Comparison of ENCODE assay signal across 19 cellular contexts in the genomic region with DNA sequence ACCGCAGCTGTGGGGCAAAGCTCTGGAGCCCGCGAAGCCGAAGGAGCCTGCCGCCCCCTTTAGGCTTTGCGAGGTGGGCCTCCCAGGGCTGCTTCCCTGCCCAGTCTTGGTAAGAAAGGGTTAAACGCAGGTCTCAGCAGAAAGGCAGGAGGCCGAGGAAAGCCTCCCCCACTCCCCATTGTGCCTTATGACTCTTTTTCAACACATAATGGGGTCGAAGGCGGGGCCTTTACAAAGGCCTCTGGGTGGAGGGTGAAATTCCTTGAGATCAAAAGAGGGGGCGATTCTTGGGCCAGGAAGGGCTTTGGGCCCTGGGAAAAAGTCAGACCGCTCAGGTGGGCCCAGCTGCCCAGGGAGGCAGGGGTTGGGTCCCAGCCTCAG. TPM values are rescaled to one million over a fixed set of nuclear protein-coding genes. Genes with fewer than 3 reads are reported as not detected.
DNase-seq lines count a peak whose midpoint lies in the region; ATAC-seq and TF ChIP-seq lines count a peak whose summit lies in the region.
"Had no signal": no experiment of that assay in that cellular context is flagged by ENCODE, and none has a peak within 500 bp of the region (broad histone marks: within the 10 kb centered on the region; RNA-seq: fewer than 3 reads in every experiment).

No MANE protein-coding gene starts in this region.

- H3K4me1 Mint-ChIP-seq in nephron, result peaks cover 12% of the 10 kb centered on the region
- H3K4me1 Mint-ChIP-seq in activated T-cell treated with anti-CD3 and anti-CD28 coated beads, Interleukin-2, amount 50 U/mL, for 72 hours (ENCODE audit: low read depth), result peaks cover 6% of the 10 kb centered on the region

- intact Hi-C loops in heart right ventricle (cut with DNase I), result loop anchor here in 6 of 10 donors (5.0 to 10.0 kb wide), 5 partner anchors 62 to 147 kb away; no protein-coding TSS in a partner anchor
- intact Hi-C loops in Right ventricle myocardium inferior (cut with DNase I), result loop anchor here (2.0 to 5.0 kb wide), 2 partner anchors 27 to 147 kb away; no protein-coding TSS in a partner anchor

- no peak for DNase-seq in heart right ventricle
- no peak for DNase-seq in Right ventricle myocardium inferior (ENCODE audit: missing footprints)
- DNase-seq in SHP77 (lab: John Stamatoyannopoulos, UW), result no peak
- DNase-seq in AG08395 (ENCODE audit: low spot score), result no peak
- no peak for DNase-seq in NCI-H1105 treated with DMSO at 0.1 percent for 48 hours (lab: John Stamatoyannopoulos, UW)
- no peak for DNase-seq in activated T-cell treated with anti-CD3 and anti-CD28 coated beads, Interleukin-2, amount 50 U/mL, for 72 hours
- DNase-seq: activated CD4-positive, alpha-beta T cell treated with anti-CD3 and anti-CD28 coated beads for 48 hours; activated T-cell treated with anti-CD3 and anti-CD28 coated beads, Interleukin-2, amount 50 U/mL, for 24 hours; amniotic stem cell; esophagus squamous epithelium; hypothalamus; NCI-H187; NCI-H526 treated with DMSO at 0.1 percent for 48 hours had no signal

- peak overlapping the region in 9 of 10 donors; percentile 29 to 60 (median 52) for H3K4me3 ChIP-seq in heart right ventricle
- peak overlapping the region; percentile 70 for H3K4me3 ChIP-seq in iPS-11a (ENCODE audit: low read depth, low read length)

- WGBS in heart right ventricle, 2 donors, result 58 to 62% methylated on average over 12 of the region's 12 CpGs

- H3K27ac ChIP-seq in heart right ventricle, result peak overlapping the region in 6 of 10 donors; percentile 14 to 70 (median 58)
- H3K27ac ChIP-seq: coronary artery, esophagus squamous epithelium, skin epidermis had no signal

- peaks cover 10 to 43% (median 23%) of the 10 kb centered on the region in 9 donors for H3K4me1 ChIP-seq in heart right ventricle

- H3K27ac Mint-ChIP-seq in nephron, result peak overlapping the region in 2 of 3 experiments; percentile 23 to 37
- no peak overlapping the region for H3K27ac Mint-ChIP-seq in activated T-cell treated with anti-CD3 and anti-CD28 coated beads, Interleukin-2, amount 50 U/mL, for 72 hours
- H3K27ac Mint-ChIP-seq: activated T-cell treated with anti-CD3 and anti-CD28 coated beads, Interleukin-2, amount 50 U/mL, for 24 hours had no signal

- ATAC-seq in heart right ventricle (peak in 1 of 8 donors; percentile 9), Right ventricle myocardium inferior (no peak)
- no peak for ATAC-seq in activated T-cell treated with anti-CD3 and anti-CD28 coated beads, Interleukin-2, amount 50 U/mL, for 72 hours (replicated peaks in 1 of 2)

- H3K36me3 Mint-ChIP-seq in nephron (ENCODE audit: low read depth), result no peaks in the 10 kb centered on the region
- peaks cover 0 to 2% of the 10 kb centered on the region in 2 donors for H3K36me3 Mint-ChIP-seq in activated T-cell treated with anti-CD3 and anti-CD28 coated beads, Interleukin-2, amount 50 U/mL, for 72 hours (ENCODE audit: insufficient read depth in 2 of 2)

- H3K27me3 Mint-ChIP-seq in nephron (ENCODE audit: low read depth), result peaks cover 60% of the 10 kb centered on the region
- peaks cover 54% of the 10 kb centered on the region for H3K27me3 Mint-ChIP-seq in activated T-cell treated with anti-CD3 and anti-CD28 coated beads, Interleukin-2, amount 50 U/mL, for 72 hours (ENCODE audit: low read depth)

- TF ChIP-seq CTCF in heart right ventricle (IDR thresholded peaks at IDR 0.05) (no peak), nephron (IDR thresholded peaks at IDR 0.05; ENCODE audit: unreplicated experiment in 3 of 3) (no peak)

- H3K9me3 Mint-ChIP-seq in nephron, result no peaks in the 10 kb centered on the region
- H3K9me3 Mint-ChIP-seq in activated T-cell treated with anti-CD3 and anti-CD28 coated beads, Interleukin-2, amount 50 U/mL, for 72 hours, result no peaks in the 10 kb centered on the region
- H3K9me3 Mint-ChIP-seq: activated T-cell treated with anti-CD3 and anti-CD28 coated beads, Interleukin-2, amount 50 U/mL, for 24 hours had no signal

- H3K4me3 Mint-ChIP-seq in nephron, result peak overlapping the region; percentile 48 to 70 (median 51)
- H3K4me3 Mint-ChIP-seq in activated T-cell treated with anti-CD3 and anti-CD28 coated beads, Interleukin-2, amount 50 U/mL, for 72 hours, result no peak overlapping the region
- H3K4me3 Mint-ChIP-seq: activated T-cell treated with anti-CD3 and anti-CD28 coated beads, Interleukin-2, amount 50 U/mL, for 24 hours had no signal

- H3K36me3 ChIP-seq in heart right ventricle, result no peaks in the 10 kb centered on the region
- H3K36me3 ChIP-seq: esophagus squamous epithelium had no signal

- H3K27me3 ChIP-seq in heart right ventricle, result peaks cover 0 to 49% (median 20%) of the 10 kb centered on the region in 7 donors

- H3K9me3 ChIP-seq in heart right ventricle, result no peaks in the 10 kb centered on the region
- H3K9me3 ChIP-seq: esophagus squamous epithelium had no signal

RNA-seq across cellular contexts. Expression of a gene that starts 0.9 kb away (rescaled TPM):
- 10 to 100 TPM in 5 of 10 donors, 1 to 10 TPM in 5; 7.1 to 19.2 (median 9.3) TPM for total RNA-seq in heart right ventricle
- polyA plus RNA-seq in heart right ventricle, result 10 to 100 TPM in 1 of 2 donors, 1 to 10 TPM in 1; 7.9 to 21.1 TPM
- 11.0 TPM for total RNA-seq in Right ventricle myocardium inferior
- total RNA-seq in activated T-cell treated with anti-CD3 and anti-CD28 coated beads, Interleukin-2, amount 50 U/mL, for 72 hours, result under 1 TPM in 1 of 2 donors, not detected in 1; 0.23 TPM
- total RNA-seq: H4; T-helper 1 cell treated with Interleukin-12 subunit alpha and Interleukin-12 subunit beta and Interleukin-4 antibody, amounts not matched to agents 30 ng/mL and 1 ng/mL, for 36 hours had no signal

Comparison
In these comparisons a context has a peak if more than half of its experiments do, and no peak if none do; other contexts are left out.
1. H3K4me3 Mint-ChIP-seq: peak in nephron (3 of 3); none in activated T-cell treated with anti-CD3 and anti-CD28 coated beads, Interleukin-2, amount 50 U/mL, for 72 hours (0 of 2).